10 cellular contexts compared by ENCODE assay signal in genomic region chr16:4942481-4942880, GRCh38. TPM values are rescaled to one million over a fixed set of nuclear protein-coding genes. Genes with fewer than 3 reads are reported as not detected.
DNase-seq lines count a peak whose midpoint lies in the region; ATAC-seq, FAIRE-seq and TF ChIP-seq lines count a peak whose summit lies in the region.
"Had no signal": no experiment of that assay in that cellular context is flagged by ENCODE, and none has a peak within 500 bp of the region (broad histone marks: within the 10 kb centered on the region; RNA-seq: fewer than 3 reads in every experiment).

No MANE protein-coding gene starts in this region.

- no peak for TF ChIP-seq EP300 in A549 (IDR thresholded peaks at IDR 0.05)

- H3K27me3 ChIP-seq in PC-9 (ENCODE audit: insufficient read depth, low read depth), result no peaks in the 10 kb centered on the region
- no peaks in the 10 kb centered on the region for H3K27me3 ChIP-seq in pancreas

- DNase-seq in A549 (ENCODE audit: low read depth in 1 of 2, low spot score in 1 of 2), result no peak
- DNase-seq in PC-9, result peak in 1 of 2 experiments; percentile 4
- no peak for DNase-seq in epithelial cell of prostate (ENCODE audit: low read depth, low spot score)
- no peak for DNase-seq in pancreas
- DNase-seq in activated effector memory CD4-positive, alpha-beta T cell treated with Interleukin-2 at 50 U/mL for 16 hours, result no peak
- DNase-seq in NCI-H1092 treated with DMSO at 0.1 percent for 48 hours (lab: John Stamatoyannopoulos, UW), result no peak
- DNase-seq: effector memory CD8-positive, alpha-beta T cell; hippocampal formation had no signal

- H3K4me2 ChIP-seq in A549, result peak overlapping the region; percentile 78
- peak overlapping the region; percentile 78 for H3K4me2 ChIP-seq in PC-9

- BruUV-seq in PC-9 (replicated peaks; lab: Mats Ljungman, UMichigan), result no TSS peak

- H3K4me1 ChIP-seq in A549 (peaks cover 51% of the 10 kb centered on the region), PC-9 (replicated peaks; ENCODE audit: insufficient read depth) (peaks cover 62% of the 10 kb centered on the region), pancreas (peaks cover 16 to 35% (median 21%) of the 10 kb centered on the region in 3 donors)

- peak overlapping the region; percentile 88 to 92 for H3K27ac ChIP-seq in A549
- peak overlapping the region; percentile 96 for H3K27ac ChIP-seq in PC-9
- H3K27ac ChIP-seq in epithelial cell of prostate, result peak overlapping the region; percentile 92
- peak overlapping the region; percentile 24 to 89 (median 61) for H3K27ac ChIP-seq in pancreas

- no peaks in the 10 kb centered on the region for H3K36me3 ChIP-seq in PC-9 (ENCODE audit: low read depth)
- H3K36me3 ChIP-seq in pancreas, result no peaks in the 10 kb centered on the region

- no peaks in the 10 kb centered on the region for H3K9me2 ChIP-seq in PC-9 (ENCODE audit: insufficient read depth)

- H3K9me3 ChIP-seq in A549 (no peaks in the 10 kb centered on the region), PC-9 (ENCODE audit: insufficient read depth, low read depth) (no peaks in the 10 kb centered on the region), pancreas (no peaks in the 10 kb centered on the region)

- H2AFZ ChIP-seq in PC-9, result no peak overlapping the region

- no peak for TF ChIP-seq RAD21 in A549 (conservative IDR thresholded peaks at IDR 0.05 in 1 of 2, IDR thresholded peaks at IDR 0.05 in 1 of 2)

- H3K4me3 ChIP-seq in A549 (no peak overlapping the region), PC-9 (peak overlapping the region; percentile 37; the same call in 1 of the 2 replicates), pancreas (no peak overlapping the region)

- TF ChIP-seq CTCF in A549 (IDR thresholded peaks at IDR 0.05), result no peak
- TF ChIP-seq CTCF in PC-9 (conservative IDR thresholded peaks at IDR 0.05), result no peak
- no peak for TF ChIP-seq CTCF in pancreas (IDR thresholded peaks at IDR 0.05)

- POLR2A ChIA-PET in A549 (lab: Yijun Ruan, JAX), result no interaction called here
- POLR2A ChIA-PET in PC-9 (lab: Charles Lee; ENCODE audit: unreplicated experiment), result interaction anchor here (0.6 kb wide), 1 partner anchor 30 kb away, joined by 4 read pairs; no protein-coding TSS in a partner anchor

- no peak for TF ChIP-seq POLR2A in A549 (IDR thresholded peaks at IDR 0.05; ENCODE audit: low read length)

- intact Hi-C loops in PC-9 (cut with micrococcal nuclease; ENCODE audit: unreplicated experiment) (loop anchor here (10.0 kb wide), 1 partner anchor 648 kb away; no protein-coding TSS in a partner anchor), pancreas (cut with DNase I) (no loop called here)

- peaks cover 54% of the 10 kb centered on the region for H3F3A ChIP-seq in PC-9 (ENCODE audit: insufficient read depth, low read depth)

- no peaks in the 10 kb centered on the region for H3K79me2 ChIP-seq in PC-9 (ENCODE audit: low read depth)

- ATAC-seq in A549 (no peak), pancreas (no peak), HG03565 (IDR thresholded peaks at IDR 0.05; ENCODE audit: unreplicated experiment) (no peak), GM18517 (IDR thresholded peaks at IDR 0.05; ENCODE audit: unreplicated experiment) (no peak)
- ATAC-seq: effector memory CD8-positive, alpha-beta T cell had no signal

- FAIRE-seq in A549 (lab: Jason Lieb, UNC), result no peak
- FAIRE-seq in pancreas (lab: Jason Lieb, UNC), result no peak

- CTCF ChIA-PET in A549 (lab: Yijun Ruan, JAX), result interaction anchor here (0.8 to 1.9 kb wide), 3 partner anchors 10 to 318 kb away, joined by 5 to 9 read pairs (median 5); partner anchors contain the start of gene MGRN1
- CTCF ChIA-PET in PC-9 (lab: Charles Lee), result no interaction called here

- no peaks in the 10 kb centered on the region for H4K20me1 ChIP-seq in PC-9 (ENCODE audit: insufficient read depth)

- 56% methylated on average over 9 of the region's 9 CpGs for WGBS in A549 (ENCODE audit: missing lambda C conversion rate)
- WGBS in pancreas, 2 donors, result 69 to 72% methylated on average over 9 of the region's 9 CpGs

TF ChIP-seq in A549, 52 proteins besides CTCF, POLR2A, EP300 and RAD21:
- TF ChIP-seq RFX5 (IDR thresholded peaks at IDR 0.05) (no peak), CHD4 (IDR thresholded peaks at IDR 0.05; ENCODE audit: borderline replicate concordance) (no peak), KDM5A (IDR thresholded peaks at IDR 0.05) (no peak), MYC (IDR thresholded peaks at IDR 0.05; ENCODE audit: borderline replicate concordance, low read length) (no peak), TFCP2L1 (CRISPR knock-in tag; IDR thresholded peaks at IDR 0.05) (no peak), ZC3H11A (IDR thresholded peaks at IDR 0.05) (no peak), ATOH8 (CRISPR knock-in tag; IDR thresholded peaks at IDR 0.05; ENCODE audit: low read depth) (no peak), RARB (CRISPR knock-in tag; IDR thresholded peaks at IDR 0.05) (no peak), ZFP36 (IDR thresholded peaks at IDR 0.05; ENCODE audit: borderline replicate concordance, partially characterized antibody) (no peak), ESRRA (IDR thresholded peaks at IDR 0.05; ENCODE audit: borderline replicate concordance, low read length) (no peak)
TF ChIP-seq in A549: peak in this region for 0.

RNA-seq across cellular contexts. Expression of gene PPL, which starts 5.5 kb away (rescaled TPM):
- polyA plus RNA-seq in A549 (2011; rRNA removed) (2.6 and 2.7 TPM in 2 replicates), A549 (2017; fragmentation: RNase III; extraction: RNeasy Plus Mini Kit Qiagen cat#74134 plus additional on column Dnase treatment) (1.8 to 2.9 TPM (median 2.0 TPM) in 3 replicates), pancreas (10 to 100 TPM; 15.7 to 27.2 TPM)
- 1.2 and 1.5 TPM in 2 replicates for polyA plus RNA-seq in A549 (2012; cell fraction: cytosol; rRNA removed)
- polyA plus RNA-seq in A549 (2012; cell fraction: nucleus; rRNA removed), result 5.2 and 6.0 TPM in 2 replicates
- polyA minus RNA-seq in A549 (2011; rRNA and poly(A)+ RNA removed), result 3.4 and 4.0 TPM in 2 replicates
- total RNA-seq in PC-9 (2021) (184 and 187 TPM in 2 replicates), pancreas (10 to 100 TPM; 10.4 to 19.8 (median 12.9) TPM)

RNA-seq across cellular contexts. Expression of gene SEC14L5, which starts 15.6 kb away (rescaled TPM):
- polyA plus RNA-seq in A549 (2011; rRNA removed), result 0.05 and 0.07 TPM in 2 replicates
- 0.01 TPM in 2 replicates for polyA plus RNA-seq in A549 (2012; cell fraction: cytosol; rRNA removed)
- 0.01 TPM in 2 replicates for polyA plus RNA-seq in A549 (2012; cell fraction: nucleus; rRNA removed)
- polyA plus RNA-seq in A549 (2017; fragmentation: RNase III; extraction: RNeasy Plus Mini Kit Qiagen cat#74134 plus additional on column Dnase treatment), result 0.03 TPM in 3 replicates
- polyA minus RNA-seq in A549 (2011; rRNA and poly(A)+ RNA removed), result 0.49 TPM in 1 of 2 replicates, not detected in the other
- total RNA-seq in PC-9 (2021), result 1.1 and 1.8 TPM in 2 replicates
- total RNA-seq in pancreas, result under 1 TPM; 0.22 to 0.79 (median 0.62) TPM
- polyA plus RNA-seq in pancreas, result under 1 TPM; 0.27 to 0.40 TPM
